In the genomic region with DNA sequence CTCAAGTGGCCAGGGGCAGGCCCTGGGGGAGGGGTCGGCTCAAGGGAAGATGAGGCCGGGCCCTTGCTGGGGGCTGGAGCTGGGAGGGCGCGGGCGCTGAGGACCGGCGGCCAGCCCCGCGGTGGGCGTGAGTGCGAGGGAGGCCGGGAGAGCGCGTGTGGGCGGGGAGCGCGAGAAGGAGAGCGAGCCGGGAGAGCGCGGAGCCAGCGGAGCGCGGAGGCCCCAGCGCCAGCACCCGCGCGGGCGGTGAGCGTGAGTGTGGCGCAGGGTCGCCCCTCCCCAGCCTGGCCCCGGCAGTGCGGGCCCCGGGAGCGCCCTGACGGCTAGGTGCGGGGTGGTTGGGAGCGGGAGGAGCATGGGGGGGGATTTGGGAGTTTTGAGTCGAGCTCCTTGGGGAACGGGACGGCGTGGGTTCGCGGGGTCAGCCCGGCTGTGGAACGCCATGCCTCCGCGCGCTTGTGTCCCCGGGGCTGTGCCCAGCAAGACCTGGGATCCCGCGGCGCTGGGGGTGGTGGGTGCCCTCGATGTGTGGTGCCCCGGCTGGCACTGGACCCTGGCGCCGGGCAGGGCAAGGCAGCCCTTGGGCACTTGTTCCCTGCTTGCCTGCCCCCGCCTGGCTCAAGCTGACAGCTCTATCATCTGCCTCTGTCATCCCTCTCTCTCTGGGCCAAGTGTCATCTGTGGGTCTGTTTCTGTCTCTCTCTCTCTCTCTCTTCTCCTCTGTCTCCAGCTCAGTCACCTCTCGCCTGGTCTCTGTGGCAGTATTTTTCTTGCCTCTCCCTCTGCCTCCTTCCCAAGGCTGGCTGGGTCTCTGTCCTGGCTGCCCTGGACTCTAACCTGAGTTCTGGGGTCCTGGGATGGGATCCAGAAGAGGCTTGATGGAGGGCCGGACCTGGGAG, we compare ENCODE assay signal across 1 cellular context.
A peak's percentile ranks its signal among the peaks of the same experiment; 100 is the strongest.
TF ChIP-seq lines count a peak whose summit lies in the region.

TSS of gene LBHD2 (plus strand) at position 190 of the 899 bp plus-strand sequence. CDS start 1,803 bp downstream, outside the sequence.

TF ChIP-seq in endothelial cell of umbilical vein, 7 proteins besides CTCF, POLR2A, EP300 and RAD21:
- no peak for TF ChIP-seq GATA2 (IDR thresholded peaks at IDR 0.05; ENCODE audit: insufficient read depth, insufficient read length, low read depth, low read length)
- no peak for TF ChIP-seq FOS (IDR thresholded peaks at IDR 0.05; ENCODE audit: borderline replicate concordance, insufficient read depth, low read length)
- TF ChIP-seq JUN (IDR thresholded peaks at IDR 0.05; ENCODE audit: borderline replicate concordance, insufficient read depth, insufficient read length, low read depth), result no peak
- TF ChIP-seq MYC (IDR thresholded peaks at IDR 0.05; ENCODE audit: low read depth, low read length), result no peak
- peak; percentile 51 for TF ChIP-seq EZH2 (IDR thresholded peaks at IDR 0.05; ENCODE audit: borderline replicate concordance, low read depth, low read length, severe bottlenecking)
- no peak for TF ChIP-seq POLR2AphosphoS5 (IDR thresholded peaks at IDR 0.05; ENCODE audit: insufficient read depth, low read depth, low read length)
- TF ChIP-seq MAX (IDR thresholded peaks at IDR 0.05; ENCODE audit: insufficient read depth, insufficient read length), result no peak
